ENCODE assay signal across 18 cellular contexts in genomic region chr4:41320786-41321185, GRCh38.
A peak's percentile ranks its signal among the peaks of the same experiment; 100 is the strongest.
DNase-seq lines count a peak whose midpoint lies in the region; ATAC-seq and TF ChIP-seq lines count a peak whose summit lies in the region.
"Had no signal": no experiment of that assay in that cellular context is flagged by ENCODE, and none has a peak within 500 bp of the region (broad histone marks: within the 10 kb centered on the region; RNA-seq: fewer than 3 reads in every experiment).

No MANE protein-coding gene starts in this region.

- H3K4me3 ChIP-seq in PC-3 (ENCODE audit: low read length): no peak overlapping the region
- H3K4me3 ChIP-seq in thyroid gland (replicated peaks in 1 of 3): no peak overlapping the region
- H3K4me3 ChIP-seq: BLaER1 treated with 17β-estradiol and CSF1 and Interleukin-3, amounts not matched to agents 10 nM and 100 nM; GM23338 had no signal

- no TSS peak for BruUV-seq in PC-3 (replicated peaks; lab: Mats Ljungman, UMichigan)

- DNase-seq in PC-3: peak; percentile 59
- DNase-seq in epithelial cell of prostate (ENCODE audit: low read depth, low spot score): no peak
- DNase-seq in thyroid gland: no peak
- DNase-seq in dermis blood vessel endothelial cell: no peak
- DNase-seq in H4 (ENCODE audit: low spot score): no peak
- DNase-seq: CD4-positive, CD25-positive, alpha-beta regulatory T cell; CD8-positive, alpha-beta memory T cell; COR-L47; DMS79 treated with DMSO at 0.1 percent for 48 hours; GF-D8; H7; Karpas-422; KBM-7 had no signal

- no peaks in the 10 kb centered on the region for H3K36me3 ChIP-seq in PC-3 (ENCODE audit: low read depth, low read length)
- no peaks in the 10 kb centered on the region for H3K36me3 ChIP-seq in thyroid gland
- H3K36me3 ChIP-seq: BLaER1 treated with 17β-estradiol and CSF1 and Interleukin-3, amounts not matched to agents 10 nM and 100 nM had no signal

- H3K9me2 ChIP-seq in PC-3 (replicated peaks; ENCODE audit: low read length): no peaks in the 10 kb centered on the region

- H3K4me2 ChIP-seq in PC-3 (ENCODE audit: low read length): peak overlapping the region; percentile 72
- H3K4me2 ChIP-seq: GM23338 had no signal

- ATAC-seq in PC-3 (peak; percentile 23), GM21576 (IDR thresholded peaks at IDR 0.05; ENCODE audit: unreplicated experiment) (no peak)
- ATAC-seq: GM23338, HepG2 had no signal

- 70 to 100% methylated on average over 1 of the region's 1 CpG for WGBS in thyroid gland, 2 donors

- TF ChIP-seq POLR2A in thyroid gland (IDR thresholded peaks at IDR 0.05): no peak

- H3K27ac ChIP-seq in C4-2B (peak overlapping the region; percentile 100; the same call in 1 of the 2 replicates), PC-3 (ENCODE audit: low read length) (peak overlapping the region; percentile 99), epithelial cell of prostate (peak overlapping the region; percentile 77), thyroid gland (peak overlapping the region in 2 of 3 donors; percentile 41 to 47)

- H2AFZ ChIP-seq in PC-3 (ENCODE audit: low read length): no peak overlapping the region
- H2AFZ ChIP-seq: GM23338 had no signal

- H3F3A ChIP-seq in PC-3 (ENCODE audit: low read length, unreplicated experiment): peaks cover 3% of the 10 kb centered on the region

- H3K4me1 ChIP-seq in PC-3 (ENCODE audit: insufficient read depth, low read length) (peaks cover 37% of the 10 kb centered on the region), thyroid gland (peaks cover 14 to 17% of the 10 kb centered on the region in 2 donors)

- H4K20me1 ChIP-seq in PC-3 (ENCODE audit: low read length): no peaks in the 10 kb centered on the region
- H4K20me1 ChIP-seq: BLaER1 treated with 17β-estradiol and CSF1 and Interleukin-3, amounts not matched to agents 10 nM and 100 nM had no signal

- no peak for TF ChIP-seq CTCF in C4-2B (conservative IDR thresholded peaks at IDR 0.05)
- no peak for TF ChIP-seq CTCF in PC-3 (conservative IDR thresholded peaks at IDR 0.05; ENCODE audit: low read depth, low read length)
- TF ChIP-seq CTCF in thyroid gland (IDR thresholded peaks at IDR 0.05): no peak

- POLR2A ChIA-PET in PC-3 (lab: Charles Lee; ENCODE audit: unreplicated experiment): no interaction called here

- no peaks in the 10 kb centered on the region for H3K79me2 ChIP-seq in PC-3 (ENCODE audit: low read length)

- H3K9ac ChIP-seq in PC-3 (ENCODE audit: low read length): peak overlapping the region; percentile 74
- H3K9ac ChIP-seq: BLaER1 treated with 17β-estradiol and CSF1 and Interleukin-3, amounts not matched to agents 10 nM and 100 nM had no signal

- H3K27me3 ChIP-seq in PC-3 (ENCODE audit: low read length): no peaks in the 10 kb centered on the region
- no peaks in the 10 kb centered on the region for H3K27me3 ChIP-seq in thyroid gland
- H3K27me3 ChIP-seq: BLaER1 treated with 17β-estradiol and CSF1 and Interleukin-3, amounts not matched to agents 10 nM and 100 nM had no signal

- CTCF ChIA-PET in PC-3 (lab: Charles Lee): no interaction called here

- intact Hi-C loops in PC-3 (cut with micrococcal nuclease) (no loop called here), thyroid gland (cut with DNase I) (no loop called here)

- H3K9me3 ChIP-seq in PC-3 (ENCODE audit: low read length) (no peaks in the 10 kb centered on the region), thyroid gland (no peaks in the 10 kb centered on the region)

Comparison
In these comparisons a context has a peak if more than half of its experiments do, and no peak if none do; other contexts are left out.
1. H3K27ac ChIP-seq: peak in every context shown above with its lines; median percentile 100 in C4-2B; 99 in PC-3; 77 in epithelial cell of prostate; 44 in thyroid gland.